8 cellular contexts compared by ENCODE assay signal in genomic region chr10:6542999-6543430, GRCh38. TPM values are rescaled to one million over a fixed set of nuclear protein-coding genes. Genes with fewer than 3 reads are reported as not detected.
DNase-seq lines count a peak whose midpoint lies in the region; ATAC-seq and FAIRE-seq lines count a peak whose summit lies in the region.

No MANE protein-coding gene starts in this region.

- peak; percentile 44 to 68 for DNase-seq in activated naive CD4-positive, alpha-beta T cell treated with anti-CD3 and anti-CD28 coated beads, Interleukin-2, amount 50 U/mL, for 72 hours (ENCODE audit: low spot score in 2 of 2)
- peak; percentile 15 for DNase-seq in small intestine
- no peak for DNase-seq in head of caudate nucleus
- DNase-seq in AML-193 (lab: John Stamatoyannopoulos, UW) = no peak
- no peak for DNase-seq in NCI-H2107 treated with DMSO at 0.1 percent for 48 hours (lab: John Stamatoyannopoulos, UW; ENCODE audit: unreplicated experiment)
- DNase-seq in posterior vena cava (ENCODE audit: low spot score) = no peak

- H3K27ac Mint-ChIP-seq in T-helper 1 cell treated with Interleukin-12 subunit alpha and Interleukin-12 subunit beta and Interleukin-4 antibody, amounts not matched to agents 30 μg/mL and 1 μg/mL, for 36 hours = peak overlapping the region; percentile 99
- peak overlapping the region; percentile 94 to 97 for H3K27ac Mint-ChIP-seq in activated naive CD4-positive, alpha-beta T cell treated with anti-CD3 and anti-CD28 coated beads, Interleukin-2, amount 50 U/mL, for 72 hours

- FAIRE-seq in small intestine (lab: Jason Lieb, UNC) = no peak

- H3K9me3 ChIP-seq in small intestine (ENCODE audit: control insufficient read depth, low read depth) = no peaks in the 10 kb centered on the region

- 47 to 76% (median 58%) methylated on average over 9 of the region's 9 CpGs for WGBS in small intestine, 3 donors

- no peak overlapping the region for H3K4me3 ChIP-seq in small intestine (ENCODE audit: low read depth in 1 of 2, low read length in 2 of 2)

- H3K4me1 ChIP-seq in small intestine (ENCODE audit: control insufficient read depth in 2 of 2, insufficient read depth in 1 of 2, low read depth in 1 of 2, low read length in 1 of 2) = peaks cover 0 to 4% of the 10 kb centered on the region in 2 donors

- intact Hi-C loops in head of caudate nucleus (cut with DNase I) (no loop called here), posterior vena cava (cut with DNase I) (no loop called here)

- peak overlapping the region; percentile 66 to 67 for H3K27ac ChIP-seq in small intestine (ENCODE audit: low read depth in 1 of 2, low read length in 1 of 2)

- H3K4me3 Mint-ChIP-seq in T-helper 1 cell treated with Interleukin-12 subunit alpha and Interleukin-12 subunit beta and Interleukin-4 antibody, amounts not matched to agents 30 μg/mL and 1 μg/mL, for 36 hours = peak overlapping the region; percentile 84

- H3K36me3 ChIP-seq in small intestine (ENCODE audit: control insufficient read depth in 2 of 2, insufficient read depth in 2 of 2, low read length in 2 of 2) = no peaks in the 10 kb centered on the region

- peak; percentile 44 for ATAC-seq in GM19372 (IDR thresholded peaks at IDR 0.05; ENCODE audit: low read depth, unreplicated experiment)
- peak; percentile 73 for ATAC-seq in activated naive CD4-positive, alpha-beta T cell treated with anti-CD3 and anti-CD28 coated beads, Interleukin-2, amount 50 U/mL, for 72 hours

- H3K27me3 ChIP-seq in small intestine (ENCODE audit: control insufficient read depth in 2 of 2, insufficient read depth in 2 of 2, low read length in 2 of 2) = no peaks in the 10 kb centered on the region

- H3K9me3 Mint-ChIP-seq in T-helper 1 cell treated with Interleukin-12 subunit alpha and Interleukin-12 subunit beta and Interleukin-4 antibody, amounts not matched to agents 30 μg/mL and 1 μg/mL, for 36 hours = no peaks in the 10 kb centered on the region
- no peaks in the 10 kb centered on the region for H3K9me3 Mint-ChIP-seq in activated naive CD4-positive, alpha-beta T cell treated with anti-CD3 and anti-CD28 coated beads, Interleukin-2, amount 50 U/mL, for 72 hours

- H3K36me3 Mint-ChIP-seq in T-helper 1 cell treated with Interleukin-12 subunit alpha and Interleukin-12 subunit beta and Interleukin-4 antibody, amounts not matched to agents 30 μg/mL and 1 μg/mL, for 36 hours (ENCODE audit: low read depth) = peaks cover 32% of the 10 kb centered on the region
- peaks cover under 1 to 17% of the 10 kb centered on the region in 2 donors for H3K36me3 Mint-ChIP-seq in activated naive CD4-positive, alpha-beta T cell treated with anti-CD3 and anti-CD28 coated beads, Interleukin-2, amount 50 U/mL, for 72 hours

- H3K27me3 Mint-ChIP-seq in T-helper 1 cell treated with Interleukin-12 subunit alpha and Interleukin-12 subunit beta and Interleukin-4 antibody, amounts not matched to agents 30 μg/mL and 1 μg/mL, for 36 hours (ENCODE audit: low read depth) = no peaks in the 10 kb centered on the region

- peaks cover 60% of the 10 kb centered on the region for H3K4me1 Mint-ChIP-seq in T-helper 1 cell treated with Interleukin-12 subunit alpha and Interleukin-12 subunit beta and Interleukin-4 antibody, amounts not matched to agents 30 μg/mL and 1 μg/mL, for 36 hours (ENCODE audit: low read depth)

RNA-seq across cellular contexts. Expression of gene PRKCQ, which starts 37.1 kb away (rescaled TPM):
- total RNA-seq in activated naive CD4-positive, alpha-beta T cell treated with anti-CD3 and anti-CD28 coated beads, Interleukin-2, amount 50 U/mL, for 72 hours = 10 to 100 TPM; 27.5 to 48.4 TPM
- 1 to 10 TPM in 2 of 3 donors, under 1 TPM in 1; 0.91 to 1.4 (median 1.3) TPM for polyA plus RNA-seq in small intestine
- total RNA-seq in posterior vena cava = under 1 TPM; 0.38 to 0.74 TPM

Comparison
In these comparisons a context has a peak if more than half of its experiments do, and no peak if none do; other contexts are left out.
1. DNase-seq: peak in activated naive CD4-positive, alpha-beta T cell treated with anti-CD3 and anti-CD28 coated beads, Interleukin-2, amount 50 U/mL, for 72 hours (2 of 2) and small intestine (single experiment); none in head of caudate nucleus (0 of 42), AML-193 (0 of 2), NCI-H2107 treated with DMSO at 0.1 percent for 48 hours (single experiment) and posterior vena cava (single experiment).
2. RNA of gene PRKCQ, which starts 37.1 kb away (total RNA-seq): 27.5 to 48.4 TPM in activated naive CD4-positive, alpha-beta T cell treated with anti-CD3 and anti-CD28 coated beads, Interleukin-2, amount 50 U/mL, for 72 hours; 0.38 to 0.74 TPM in posterior vena cava; every median in the first group is over 10 times any median in the second.